In genomic region chr22:48827904-48828555, GRCh38 we compare ENCODE assay signal across 25 cellular contexts.
DNase-seq lines count a peak whose midpoint lies in the region; ATAC-seq, FAIRE-seq and TF ChIP-seq lines count a peak whose summit lies in the region.
"Had no signal": no experiment of that assay in that cellular context is flagged by ENCODE, and none has a peak within 500 bp of the region (broad histone marks: within the 10 kb centered on the region; RNA-seq: fewer than 3 reads in every experiment).

No MANE protein-coding gene starts in this region.

- no peak overlapping the region for H3K27ac ChIP-seq in kidney (ENCODE audit: low read depth in 2 of 2, low read length in 2 of 2)
- H3K27ac ChIP-seq: testis had no signal

- ATAC-seq in sciatic nerve, result no peak
- ATAC-seq in HG02588 (IDR thresholded peaks at IDR 0.05; ENCODE audit: unreplicated experiment), result no peak
- ATAC-seq: activated CD4-positive, alpha-beta T cell treated with anti-CD3 and anti-CD28 coated beads for 36 hours; GM12878; HCT116; SK-N-SH treated with all-trans-retinoic acid at 6 μM for 48 hours; stimulated activated memory B cell treated with anti-CD40 and anti-IgM and Interleukin-4, amounts not matched to agents 10 μg/mL and 1 μg/mL and 100 μg/mL, for 72 hours had no signal

- no peak overlapping the region for H3K4me3 ChIP-seq in kidney (ENCODE audit: low read length in 2 of 2)
- H3K4me3 ChIP-seq: GM12878, smooth muscle cell, testis had no signal

- no peak overlapping the region for H3K9ac ChIP-seq in kidney (ENCODE audit: low read length in 2 of 2)

- intact Hi-C loops in kidney (cut with DNase I), result no loop called here
- intact Hi-C loops in sciatic nerve (cut with DNase I), result no loop called here

- no peak for TF ChIP-seq CTCF in kidney (IDR thresholded peaks at IDR 0.05; ENCODE audit: borderline replicate concordance, extremely low read depth, insufficient read depth)

- no peaks in the 10 kb centered on the region for H3K4me1 ChIP-seq in kidney (ENCODE audit: control insufficient read depth in 1 of 2, insufficient read depth in 1 of 2, low read depth in 1 of 2, low read length in 2 of 2)
- H3K4me1 ChIP-seq: testis had no signal

- no peaks in the 10 kb centered on the region for H3K36me3 ChIP-seq in kidney (ENCODE audit: control insufficient read depth in 1 of 2, insufficient read depth in 2 of 2, low read length in 2 of 2)

- peak; percentile 29 for DNase-seq in activated CD8-positive, alpha-beta memory T cell treated with anti-CD3 and anti-CD28 coated beads, Interleukin-2, amount 50 U/mL, for 48 hours
- DNase-seq in activated CD8-positive, alpha-beta memory T cell treated with anti-CD3 and anti-CD28 coated beads for 24 hours, result no peak
- peak; percentile 85 for DNase-seq in NCI-H748 (lab: John Stamatoyannopoulos, UW; ENCODE audit: unreplicated experiment)
- DNase-seq in kidney, result peak; percentile 88
- peak; percentile 51 for DNase-seq in sciatic nerve (ENCODE audit: low spot score)
- no peak for DNase-seq in NCI-H2171 (lab: John Stamatoyannopoulos, UW)
- DNase-seq in NCI-H510A treated with DMSO at 0.1 percent for 48 hours (lab: John Stamatoyannopoulos, UW), result no peak
- DNase-seq: activated CD4-positive, alpha-beta T cell treated with anti-CD3 and anti-CD28 coated beads for 36 hours; activated T-cell treated with anti-CD3 and anti-CD28 coated beads, Interleukin-2, amount 50 U/mL, for 48 hours; amygdala; IMR-90; NCI-H2171 treated with DMSO at 0.1 percent for 48 hours; NCI-H526 treated with DMSO at 0.1 percent for 48 hours; nucleus accumbens; stimulated activated CD4-positive, alpha-beta T cell treated with anti-CD3 and anti-CD28 coated beads, Interleukin-2, amount 100 ng/mL, for 48 hours; T-helper 2 cell; testis had no signal

- no peak for FAIRE-seq in kidney (lab: Jason Lieb, UNC)
- FAIRE-seq: bronchial epithelial cell, GM12878, keratinocyte had no signal

- peaks cover 2 to 6% of the 10 kb centered on the region in 2 donors for H3K9me3 ChIP-seq in kidney (ENCODE audit: control insufficient read depth in 1 of 2, low read length in 2 of 2)
- H3K9me3 ChIP-seq: testis had no signal

Comparison
In these comparisons a context has a peak if more than half of its experiments do, and no peak if none do; other contexts are left out.
1. DNase-seq: peak in activated CD8-positive, alpha-beta memory T cell treated with anti-CD3 and anti-CD28 coated beads, Interleukin-2, amount 50 U/mL, for 48 hours (single experiment), NCI-H748 (single experiment), kidney (single experiment) and sciatic nerve (single experiment); none in activated CD8-positive, alpha-beta memory T cell treated with anti-CD3 and anti-CD28 coated beads for 24 hours (single experiment), NCI-H2171 (single experiment) and NCI-H510A treated with DMSO at 0.1 percent for 48 hours (single experiment).